8 cellular contexts compared by ENCODE assay signal in genomic region chr7:87152112-87152896, GRCh38. TPM values are rescaled to one million over a fixed set of nuclear protein-coding genes. Genes with fewer than 3 reads are reported as not detected.
DNase-seq lines count a peak whose midpoint lies in the region; ATAC-seq, FAIRE-seq and TF ChIP-seq lines count a peak whose summit lies in the region.

A gene with protein sequence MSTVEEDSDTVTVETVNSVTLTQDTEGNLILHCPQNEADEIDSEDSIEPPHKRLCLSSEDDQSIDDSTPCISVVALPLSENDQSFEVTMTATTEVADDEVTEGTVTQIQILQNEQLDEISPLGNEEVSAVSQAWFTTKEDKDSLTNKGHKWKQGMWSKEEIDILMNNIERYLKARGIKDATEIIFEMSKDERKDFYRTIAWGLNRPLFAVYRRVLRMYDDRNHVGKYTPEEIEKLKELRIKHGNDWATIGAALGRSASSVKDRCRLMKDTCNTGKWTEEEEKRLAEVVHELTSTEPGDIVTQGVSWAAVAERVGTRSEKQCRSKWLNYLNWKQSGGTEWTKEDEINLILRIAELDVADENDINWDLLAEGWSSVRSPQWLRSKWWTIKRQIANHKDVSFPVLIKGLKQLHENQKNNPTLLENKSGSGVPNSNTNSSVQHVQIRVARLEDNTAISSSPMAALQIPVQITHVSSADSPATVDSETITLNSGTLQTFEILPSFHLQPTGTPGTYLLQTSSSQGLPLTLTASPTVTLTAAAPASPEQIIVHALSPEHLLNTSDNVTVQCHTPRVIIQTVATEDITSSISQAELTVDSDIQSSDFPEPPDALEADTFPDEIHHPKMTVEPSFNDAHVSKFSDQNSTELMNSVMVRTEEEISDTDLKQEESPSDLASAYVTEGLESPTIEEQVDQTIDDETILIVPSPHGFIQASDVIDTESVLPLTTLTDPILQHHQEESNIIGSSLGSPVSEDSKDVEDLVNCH (plus strand): TSS chr7:87152453. CDS start chr7:87164942, 12,489 bp downstream.

- POLR2A ChIA-PET in endothelial cell of umbilical vein (lab: Charles Lee) = interaction anchor here (0.7 to 2.4 kb wide), 6 partner anchors 20 to 220 kb away, joined by 3 to 15 read pairs (median 4); partner anchors contain the start of genes ELAPOR2 and TMEM243

- TF ChIP-seq POLR2A in endothelial cell of umbilical vein (IDR thresholded peaks at IDR 0.05; ENCODE audit: low read depth, low read length) = peak; percentile 87

- H3K9ac ChIP-seq in OCI-LY3 (ENCODE audit: low read length) (peak within 1 kb of the TSS; percentile 91), endothelial cell of umbilical vein (replicated peaks; ENCODE audit: extremely low read depth, insufficient read depth, low read length) (peak within 1 kb of the TSS; percentile 100)

- TF ChIP-seq CTCF in OCI-LY3 (IDR thresholded peaks at IDR 0.05; ENCODE audit: low read depth, low read length) (no peak), endothelial cell of umbilical vein (IDR thresholded peaks at IDR 0.05; ENCODE audit: extremely low read depth in 1 of 2, insufficient read depth in 1 of 2, low read depth in 1 of 2, low read length in 2 of 2) (no peak)

- H3K79me2 ChIP-seq in OCI-LY3 (ENCODE audit: low read length) (peaks cover 50% of the 10 kb centered on the region), endothelial cell of umbilical vein (ENCODE audit: control insufficient read depth, insufficient read depth, low read length) (peaks cover 46% of the 10 kb centered on the region)

- H3K36me3 ChIP-seq in OCI-LY3 (replicated peaks; ENCODE audit: low read depth, low read length) = peaks cover 2% of the 10 kb centered on the region
- H3K36me3 ChIP-seq in endothelial cell of umbilical vein (ENCODE audit: control insufficient read depth in 2 of 2, extremely low read depth in 1 of 2, insufficient read depth in 2 of 2, low read length in 2 of 2) = peaks cover 0 to 2% of the 10 kb centered on the region in 2 experiments

- H3K27ac ChIP-seq in OCI-LY3 (ENCODE audit: low read length) (peak within 1 kb of the TSS; percentile 79), endothelial cell of umbilical vein (ENCODE audit: insufficient read depth, low read depth, low read length) (peak within 1 kb of the TSS; percentile 84)

- intact Hi-C loops in endothelial cell of umbilical vein (cut with micrococcal nuclease) = loop anchor here (1.0 to 10.0 kb wide), 6 partner anchors 67 to 724 kb away; partner anchors contain the start of genes CROT, DBF4, ELAPOR2 and SLC25A40

- H3K27me3 ChIP-seq in OCI-LY3 (ENCODE audit: low read depth, low read length) (no peaks in the 10 kb centered on the region), endothelial cell of umbilical vein (ENCODE audit: control insufficient read depth in 2 of 2, insufficient read depth in 2 of 2, low read length in 2 of 2) (no peaks in the 10 kb centered on the region)

- ATAC-seq in GM21515 (IDR thresholded peaks at IDR 0.05; ENCODE audit: unreplicated experiment) = peak; percentile 84

- H3K4me2 ChIP-seq in OCI-LY3 (ENCODE audit: low read length) = peak within 1 kb of the TSS; percentile 92
- H3K4me2 ChIP-seq in endothelial cell of umbilical vein (ENCODE audit: insufficient read depth, low read length) = peak within 1 kb of the TSS; percentile 92

- CTCF ChIA-PET in endothelial cell of umbilical vein (lab: Charles Lee) = interaction anchor here (1.0 to 12.0 kb wide), 8 partner anchors 10 to 264 kb away, joined by 3 to 343 read pairs (median 6); partner anchors contain the start of genes ELAPOR2 and TMEM243

- H3K9me1 ChIP-seq in endothelial cell of umbilical vein (replicated peaks; ENCODE audit: control insufficient read depth, extremely low read depth, insufficient read depth, low read length) = no peaks in the 10 kb centered on the region

- dilution Hi-C loops in endothelial cell of umbilical vein (cut with MboI; ENCODE audit: extremely low pct_ligation_motif_present, low sequenced_read_pairs) = no loop called here

- peaks cover 41% of the 10 kb centered on the region for H4K20me1 ChIP-seq in OCI-LY3 (ENCODE audit: insufficient read depth, low read length)
- peaks cover 5% of the 10 kb centered on the region for H4K20me1 ChIP-seq in endothelial cell of umbilical vein (replicated peaks; ENCODE audit: control insufficient read depth, extremely low read depth, insufficient read depth, low read length)

- DNase-seq in D341Med (ENCODE audit: low spot score) = peak; percentile 98
- peak; percentile 82 for DNase-seq in HuH-7 (ENCODE audit: low spot score)
- peak; percentile 92 for DNase-seq in activated CD8-positive, alpha-beta memory T cell treated with anti-CD3 and anti-CD28 coated beads, Interleukin-2, amount 50 U/mL, for 48 hours
- DNase-seq in endothelial cell of umbilical vein (ENCODE audit: low read depth, low spot score) = peak; percentile 96
- peak; percentile 96 for DNase-seq in midbrain (lab: John Stamatoyannopoulos, UW)
- DNase-seq in stimulated activated CD8-positive, alpha-beta memory T cell treated with anti-CD3 and anti-CD28 coated beads, Interleukin-2, amount 100 ng/mL, for 1 hour (ENCODE audit: low read depth in 2 of 2) = peak; percentile 75 to 78

- no TSS peak for BruUV-seq in endothelial cell of umbilical vein (replicated peaks; lab: Mats Ljungman, UMichigan)

- peak; percentile 96 for FAIRE-seq in endothelial cell of umbilical vein (lab: Jason Lieb, UNC)

- peaks cover 32% of the 10 kb centered on the region for H3K4me1 ChIP-seq in OCI-LY3 (ENCODE audit: low read length)
- peaks cover 40% of the 10 kb centered on the region for H3K4me1 ChIP-seq in endothelial cell of umbilical vein (ENCODE audit: control insufficient read depth, extremely low read depth, insufficient read depth, low read length)

- H2AFZ ChIP-seq in OCI-LY3 (ENCODE audit: low read depth, low read length) = peak within 1 kb of the TSS; percentile 96
- H2AFZ ChIP-seq in endothelial cell of umbilical vein (ENCODE audit: low read depth, low read length) = peak within 1 kb of the TSS; percentile 91

- peak within 1 kb of the TSS; percentile 88 for H3K4me3 ChIP-seq in OCI-LY3 (ENCODE audit: low read length)
- H3K4me3 ChIP-seq in endothelial cell of umbilical vein (replicated peaks in 1 of 3; ENCODE audit: insufficient read depth in 1 of 3, low read depth in 1 of 3, low read length in 3 of 3) = peak within 1 kb of the TSS; percentile 96 to 100 (median 100)

- no peaks in the 10 kb centered on the region for H3K9me3 ChIP-seq in OCI-LY3 (ENCODE audit: insufficient read depth, low read length)
- H3K9me3 ChIP-seq in endothelial cell of umbilical vein (replicated peaks; ENCODE audit: control insufficient read depth, insufficient read depth, low read length) = no peaks in the 10 kb centered on the region

TF ChIP-seq in endothelial cell of umbilical vein, 7 proteins besides CTCF, POLR2A, EP300 and RAD21:
- no peak for TF ChIP-seq MAX (IDR thresholded peaks at IDR 0.05; ENCODE audit: insufficient read depth, insufficient read length)
- TF ChIP-seq MYC (IDR thresholded peaks at IDR 0.05; ENCODE audit: low read depth, low read length) = peak; percentile 35
- TF ChIP-seq POLR2AphosphoS5 (IDR thresholded peaks at IDR 0.05; ENCODE audit: insufficient read depth, low read depth, low read length) = peak; percentile 90

RNA-seq across cellular contexts. Expression of the gene that starts here (rescaled TPM):
- total RNA-seq in endothelial cell of umbilical vein = 86.9 and 100.0 TPM in 2 replicates
- 78.5 and 92.9 TPM in 2 replicates for polyA plus RNA-seq in endothelial cell of umbilical vein
- polyA plus RNA-seq in endothelial cell of umbilical vein (2011; cell fraction: cytosol; rRNA removed) = 25.9 and 31.2 TPM in 2 replicates
- 734 and 788 TPM in 2 replicates for polyA plus RNA-seq in endothelial cell of umbilical vein (2011; cell fraction: nucleus; rRNA removed)
- polyA plus RNA-seq in endothelial cell of umbilical vein (2012) = 42.6 and 52.5 TPM in 2 replicates
- 154 and 163 TPM in 2 replicates for polyA minus RNA-seq in endothelial cell of umbilical vein
- polyA minus RNA-seq in endothelial cell of umbilical vein (2011; cell fraction: cytosol; rRNA and poly(A)+ RNA removed) = 20.6 TPM
- polyA minus RNA-seq in endothelial cell of umbilical vein (2011; cell fraction: nucleus; rRNA and poly(A)+ RNA removed) = 365 and 482 TPM in 2 replicates

Comparison
In these comparisons a context has a peak if more than half of its experiments do, and no peak if none do; other contexts are left out.
1. Peak in every context shown above with its lines: DNase-seq, ATAC-seq, H3K4me3 ChIP-seq and H3K27ac ChIP-seq.